16 cellular contexts compared by ENCODE assay signal in the genomic region with DNA sequence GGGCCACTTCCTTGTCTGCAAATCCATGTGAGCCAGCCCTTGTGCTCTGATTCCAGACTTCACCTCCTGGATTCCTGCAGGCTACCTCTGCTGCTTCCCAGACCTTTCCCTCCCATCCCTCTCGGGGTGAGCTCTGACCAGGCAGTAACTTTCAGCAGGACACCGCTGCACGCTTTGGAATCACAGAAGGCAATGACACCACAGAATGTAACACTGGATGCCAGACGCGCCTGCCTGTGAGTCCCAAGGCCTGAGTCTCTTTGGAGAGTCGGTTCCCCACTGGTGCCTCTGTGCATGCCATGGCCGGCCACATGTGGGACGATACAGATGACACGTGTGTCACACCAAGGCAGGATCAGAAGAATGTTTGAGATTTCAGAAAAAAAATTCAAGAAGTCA.
DNase-seq lines count a peak whose midpoint lies in the region; ATAC-seq and TF ChIP-seq lines count a peak whose summit lies in the region.
"Had no signal": no experiment of that assay in that cellular context is flagged by ENCODE, and none has a peak within 500 bp of the region (broad histone marks: within the 10 kb centered on the region; RNA-seq: fewer than 3 reads in every experiment).

No MANE protein-coding gene starts in this region.

- H3K36me3 ChIP-seq in IMR-90 (ENCODE audit: control insufficient read depth, insufficient read depth, low read length): no peaks in the 10 kb centered on the region
- no peaks in the 10 kb centered on the region for H3K36me3 ChIP-seq in esophagus muscularis mucosa
- H3K36me3 ChIP-seq in tibial nerve: no peaks in the 10 kb centered on the region
- H3K36me3 ChIP-seq: BE2C had no signal

- H3K4me2 ChIP-seq in IMR-90 (ENCODE audit: low read depth, low read length): no peak overlapping the region

- H2AFZ ChIP-seq in IMR-90 (replicated peaks; ENCODE audit: low read length, poor library complexity): no peak overlapping the region

- H3K27me3 ChIP-seq in IMR-90 (ENCODE audit: control insufficient read depth, insufficient read depth, low read length): no peaks in the 10 kb centered on the region
- H3K27me3 ChIP-seq in esophagus muscularis mucosa: no peaks in the 10 kb centered on the region
- no peaks in the 10 kb centered on the region for H3K27me3 ChIP-seq in tibial nerve
- H3K27me3 ChIP-seq: BE2C had no signal

- H3K9me1 ChIP-seq in IMR-90 (ENCODE audit: insufficient read depth, low read length): peaks cover 19% of the 10 kb centered on the region

- H3K4me1 ChIP-seq in IMR-90 (ENCODE audit: control insufficient read depth, insufficient read depth, low read length) (peaks cover 27% of the 10 kb centered on the region), esophagus muscularis mucosa (peaks cover 45 to 71% (median 67%) of the 10 kb centered on the region in 4 donors), tibial nerve (peaks cover 0 to 72% (median 38%) of the 10 kb centered on the region in 4 donors)
- H3K4me1 ChIP-seq: BE2C had no signal

- H4K20me1 ChIP-seq in IMR-90 (ENCODE audit: insufficient read depth, low read length): no peaks in the 10 kb centered on the region

- H2BK15ac ChIP-seq in IMR-90 (ENCODE audit: low read depth, low read length): peak overlapping the region; percentile 89; the same call in 2 of the 3 replicates

- no peaks in the 10 kb centered on the region for H3K9me3 ChIP-seq in IMR-90 (ENCODE audit: control insufficient read depth, insufficient read depth, low read length)
- H3K9me3 ChIP-seq in esophagus muscularis mucosa: no peaks in the 10 kb centered on the region
- H3K9me3 ChIP-seq in tibial nerve: no peaks in the 10 kb centered on the region
- H3K9me3 ChIP-seq: BE2C had no signal

- peaks cover under 1% of the 10 kb centered on the region for H3K27me3 Mint-ChIP-seq in nephron progenitor cell (ENCODE audit: low read depth, poor library complexity)
- peaks cover 0 to 4% (median 4%) of the 10 kb centered on the region in 3 donors for H3K27me3 Mint-ChIP-seq in CD14-positive monocyte (ENCODE audit: low read depth in 3 of 3)
- H3K27me3 Mint-ChIP-seq: activated CD4-positive, alpha-beta memory T cell treated with anti-CD3 and anti-CD28 coated beads for 36 hours had no signal

- peak overlapping the region; percentile 79 for H2AK5ac ChIP-seq in IMR-90 (ENCODE audit: low read depth, low read length)

- peak overlapping the region; percentile 49 for H4K5ac ChIP-seq in IMR-90 (ENCODE audit: low read depth, low read length)

- DNase-seq in IMR-90 (no peak), esophagus muscularis mucosa (ENCODE audit: extremely low spot score) (no peak), nephron progenitor cell (no peak), tibial nerve (ENCODE audit: low spot score in 2 of 2) (no peak), CD14-positive monocyte (ENCODE audit: low spot score) (no peak), SW 1271 (lab: John Stamatoyannopoulos, UW) (no peak)
- DNase-seq in NK-92 treated with Interleukin-12 subunit alpha and Interleukin-12 subunit beta, amount 100 ng/mL, for 24 hours (lab: John Stamatoyannopoulos, UW): no peak
- no peak for DNase-seq in activated CD4-positive, CD25-positive, alpha-beta regulatory T cell (lab: John Stamatoyannopoulos, UW)
- DNase-seq: activated CD4-positive, alpha-beta memory T cell treated with anti-CD3 and anti-CD28 coated beads for 36 hours; activated naive CD8-positive, alpha-beta T cell treated with anti-CD3 and anti-CD28 coated beads for 36 hours; activated T-cell treated with anti-CD3 and anti-CD28 coated beads, Interleukin-2, amount 50 U/mL, for 4 hours; BE2C; DMS 273 treated with DMSO at 0.1 percent for 48 hours; NCI-H2107; stimulated activated CD4-positive, alpha-beta T cell treated with anti-CD3 and anti-CD28 coated beads, Interleukin-15, amount 100 ng/mL, for 24 hours had no signal

- H3K79me1 ChIP-seq in IMR-90 (ENCODE audit: low read depth in 1 of 2, low read length in 2 of 2): no peaks in the 10 kb centered on the region

- 91% methylated on average over 7 of the region's 9 CpGs; no CpG with 5 or more reads in 1 of the 2 experiments for WGBS in IMR-90 (ENCODE audit: extremely low coverage in 2 of 2, insufficient read length in 1 of 2), 2 experiments
- WGBS in esophagus muscularis mucosa: 89% methylated on average over 7 of the region's 9 CpGs
- WGBS in tibial nerve, 2 donors: 96 to 97% methylated on average over 9 of the region's 9 CpGs

- H3K27ac Mint-ChIP-seq in nephron progenitor cell (peak overlapping the region; percentile 95), CD14-positive monocyte (peak overlapping the region in 2 of 7 donors; percentile 28 to 81)
- H3K27ac Mint-ChIP-seq: activated CD4-positive, alpha-beta memory T cell treated with anti-CD3 and anti-CD28 coated beads for 36 hours; activated naive CD8-positive, alpha-beta T cell treated with anti-CD3 and anti-CD28 coated beads for 36 hours had no signal

- CTCF ChIA-PET in IMR-90 (lab: Yijun Ruan, JAX): no interaction called here

- in situ Hi-C loops in IMR-90 (cut with MboI; ENCODE audit: low sequenced_read_pairs): no loop called here

- TF ChIP-seq RAD21 in IMR-90 (IDR thresholded peaks at IDR 0.05; ENCODE audit: low read length): no peak

- no peak overlapping the region for H2AK9ac ChIP-seq in IMR-90 (replicated peaks; ENCODE audit: low read depth, low read length, poor library complexity)

- H2BK20ac ChIP-seq in IMR-90 (ENCODE audit: low read depth, low read length): peak overlapping the region; percentile 86

- H4K8ac ChIP-seq in IMR-90 (ENCODE audit: low read depth in 2 of 2, low read length in 2 of 2): peak overlapping the region; percentile 63 to 71; a peak in 3 of 4 replicates

- peak overlapping the region; percentile 24 for H3K4me3 Mint-ChIP-seq in nephron progenitor cell
- H3K4me3 Mint-ChIP-seq in CD14-positive monocyte: no peak overlapping the region
- H3K4me3 Mint-ChIP-seq: activated CD4-positive, alpha-beta memory T cell treated with anti-CD3 and anti-CD28 coated beads for 36 hours; activated naive CD8-positive, alpha-beta T cell treated with anti-CD3 and anti-CD28 coated beads for 36 hours; activated T-cell treated with anti-CD3 and anti-CD28 coated beads, Interleukin-2, amount 50 U/mL, for 4 hours; IgD-negative memory B cell had no signal

- POLR2A ChIA-PET in IMR-90 (lab: Charles Lee; ENCODE audit: unreplicated experiment): no interaction called here

- TF ChIP-seq EP300 in esophagus muscularis mucosa (IDR thresholded peaks at IDR 0.05) (no peak), tibial nerve (IDR thresholded peaks at IDR 0.05) (no peak)

- H3K9me3 Mint-ChIP-seq in nephron progenitor cell (peaks cover 2% of the 10 kb centered on the region), CD14-positive monocyte (no peaks in the 10 kb centered on the region)
- H3K9me3 Mint-ChIP-seq: activated CD4-positive, alpha-beta memory T cell treated with anti-CD3 and anti-CD28 coated beads for 36 hours; activated naive CD8-positive, alpha-beta T cell treated with anti-CD3 and anti-CD28 coated beads for 36 hours; activated T-cell treated with anti-CD3 and anti-CD28 coated beads, Interleukin-2, amount 50 U/mL, for 4 hours; IgD-negative memory B cell had no signal

- peak overlapping the region; percentile 82 for H3K18ac ChIP-seq in IMR-90 (ENCODE audit: low read depth, low read length)

- peak overlapping the region; percentile 92 for H2BK120ac ChIP-seq in IMR-90 (ENCODE audit: low read depth, low read length)

- no peak for ATAC-seq in IMR-90 (ENCODE audit: low read depth)
- ATAC-seq: activated T-cell treated with anti-CD3 and anti-CD28 coated beads, Interleukin-2, amount 50 U/mL, for 4 hours had no signal

- no TSS peak for BruUV-seq in IMR-90 (replicated peaks; lab: Mats Ljungman, UMichigan)

- TF ChIP-seq CTCF in IMR-90 (conservative IDR thresholded peaks at IDR 0.05; ENCODE audit: low read depth, low read length) (no peak), esophagus muscularis mucosa (IDR thresholded peaks at IDR 0.05) (no peak), nephron progenitor cell (IDR thresholded peaks at IDR 0.05) (no peak), tibial nerve (IDR thresholded peaks at IDR 0.05) (no peak), CD14-positive monocyte (IDR thresholded peaks at IDR 0.05) (no peak)

- H3K56ac ChIP-seq in IMR-90 (ENCODE audit: extremely low read depth, insufficient read depth, low read length): no peak overlapping the region

- H3K4ac ChIP-seq in IMR-90 (ENCODE audit: low read depth, low read length): peak overlapping the region; percentile 74

- peaks cover 60% of the 10 kb centered on the region for H3K4me1 Mint-ChIP-seq in nephron progenitor cell
- peaks cover 18% of the 10 kb centered on the region for H3K4me1 Mint-ChIP-seq in CD14-positive monocyte

- no peak for TF ChIP-seq POLR2A in IMR-90 (IDR thresholded peaks at IDR 0.05; ENCODE audit: low read depth, low read length)
- no peak for TF ChIP-seq POLR2A in esophagus muscularis mucosa (IDR thresholded peaks at IDR 0.05; ENCODE audit: low read depth)
- no peak for TF ChIP-seq POLR2A in tibial nerve (IDR thresholded peaks at IDR 0.05)

- peak overlapping the region; percentile 2; the same call in 1 of the 2 replicates for H3K9ac ChIP-seq in IMR-90 (ENCODE audit: low read depth, low read length)

- H4K91ac ChIP-seq in IMR-90 (ENCODE audit: insufficient read depth, low read depth, low read length): peak overlapping the region; percentile 62

- peak overlapping the region; percentile 39 for H3K14ac ChIP-seq in IMR-90 (replicated peaks; ENCODE audit: low read depth, low read length)

- no peak overlapping the region for H3K23ac ChIP-seq in IMR-90 (ENCODE audit: low read depth, low read length)

- H3K4me3 ChIP-seq in IMR-90 (ENCODE audit: insufficient read depth, low read depth, low read length) (no peak overlapping the region), esophagus muscularis mucosa (no peak overlapping the region), tibial nerve (no peak overlapping the region)

- peak overlapping the region; percentile 91 for H2BK5ac ChIP-seq in IMR-90 (ENCODE audit: low read depth, low read length, poor library complexity, severe bottlenecking)

- intact Hi-C loops in IMR-90 (cut with micrococcal nuclease): loop anchor here (5.0 kb wide), 1 partner anchor 88 kb away; a partner anchor contains a TSS
- intact Hi-C loops in esophagus muscularis mucosa (cut with DNase I): loop anchor here (10.0 kb wide), 1 partner anchor 199 kb away; a partner anchor contains a TSS
- intact Hi-C loops in CD14-positive monocyte (cut with micrococcal nuclease): no loop called here

- H3K27ac ChIP-seq in IMR-90 (ENCODE audit: insufficient read depth, low read length) (peak overlapping the region; percentile 90), esophagus muscularis mucosa (replicated peaks in 1 of 4) (peak overlapping the region; percentile 91 to 97 (median 94)), tibial nerve (peak overlapping the region in 3 of 4 donors; percentile 75 to 85 (median 80))

- H3K36me3 Mint-ChIP-seq in nephron progenitor cell (ENCODE audit: low read depth): peaks cover under 1% of the 10 kb centered on the region
- H3K36me3 Mint-ChIP-seq in CD14-positive monocyte: no peaks in the 10 kb centered on the region
- H3K36me3 Mint-ChIP-seq: activated CD4-positive, alpha-beta memory T cell treated with anti-CD3 and anti-CD28 coated beads for 36 hours; activated naive CD8-positive, alpha-beta T cell treated with anti-CD3 and anti-CD28 coated beads for 36 hours had no signal

- dilution Hi-C loops in IMR-90 (cut with HindIII; ENCODE audit: low sequenced_read_pairs, unreplicated experiment): no loop called here

Comparison
In these comparisons a context has a peak if more than half of its experiments do, and no peak if none do; other contexts are left out.
1. intact Hi-C loops: an anchor here in IMR-90 (5.0 kb wide) and esophagus muscularis mucosa (10.0 kb wide); none called in CD14-positive monocyte.